10 cellular contexts compared by ENCODE assay signal in the genomic region with DNA sequence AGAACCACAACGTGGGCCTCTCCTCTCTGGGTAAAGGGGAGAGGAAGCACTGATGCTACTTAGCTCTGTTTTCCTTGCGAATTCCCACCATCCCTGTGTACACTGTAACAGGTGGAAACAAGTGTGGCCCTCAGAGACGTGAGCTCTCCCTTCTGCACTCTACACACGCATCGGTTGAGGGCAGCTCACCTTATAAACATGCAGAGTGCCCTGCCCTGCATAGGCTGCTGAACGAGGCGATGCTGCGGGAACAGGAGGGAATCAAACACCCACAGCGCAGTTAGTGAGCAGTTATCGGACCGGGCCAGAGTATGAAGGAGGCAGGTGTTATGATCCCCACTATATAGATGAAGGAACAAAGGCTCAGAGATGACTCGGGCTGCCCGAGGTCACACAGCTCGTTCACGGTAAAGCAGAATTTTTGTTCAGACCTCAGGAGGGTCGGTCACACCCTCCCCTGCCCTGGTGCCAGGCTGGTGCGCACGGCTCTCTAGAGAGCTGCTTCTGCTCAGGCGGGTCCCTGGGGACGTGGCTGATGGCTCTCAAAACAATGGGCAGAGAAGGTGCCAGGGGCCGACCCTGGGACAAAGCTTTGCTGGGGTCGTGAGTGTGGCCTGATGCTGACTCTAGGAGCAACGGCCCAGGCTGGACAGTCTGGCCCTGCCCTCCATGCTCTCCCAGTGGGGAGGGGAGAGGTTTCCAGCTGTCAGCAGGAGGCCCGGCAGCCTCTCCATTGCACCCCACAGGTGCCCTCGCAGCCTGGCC.
"Had no signal": no experiment of that assay in that cellular context is flagged by ENCODE, and none has a peak within 500 bp of the region (broad histone marks: within the 10 kb centered on the region; RNA-seq: fewer than 3 reads in every experiment).

No MANE protein-coding gene starts in this region.

- H3K27me3 ChIP-seq: dorsolateral prefrontal cortex had no signal

- H3K27ac ChIP-seq: esophagus muscularis mucosa had no signal

- H3K4me3 Mint-ChIP-seq: activated naive CD8-positive, alpha-beta T cell had no signal

- ATAC-seq: activated CD4-positive, CD25-positive, alpha-beta regulatory T cell treated with anti-CD3 and anti-CD28 coated beads, Interleukin-2, amount 50 U/mL, for 24 hours; SK-N-SH treated with all-trans-retinoic acid at 6 μM for 48 hours; stimulated activated naive CD8-positive, alpha-beta T cell treated with anti-CD3 and anti-CD28 coated beads, Interleukin-15, Interleukin-2, amounts not matched to agents 100 U/mL and 50 U/mL, for 24 hours had no signal

- FAIRE-seq: endometrium, islet of Langerhans, TTC549 had no signal

- DNase-seq: stimulated activated CD4-positive, alpha-beta T cell treated with anti-CD3 and anti-CD28 coated beads, Interleukin-2, amount 100 ng/mL, for 48 hours; stimulated activated naive CD8-positive, alpha-beta T cell treated with anti-CD3 and anti-CD28 coated beads, Interleukin-15, Interleukin-2, amounts not matched to agents 100 U/mL and 50 U/mL, for 24 hours had no signal

- H3K4me3 ChIP-seq: dorsolateral prefrontal cortex, esophagus muscularis mucosa had no signal

- H3K4me1 ChIP-seq: esophagus muscularis mucosa had no signal

- H3K27ac Mint-ChIP-seq: activated naive CD8-positive, alpha-beta T cell had no signal

- H3K27me3 Mint-ChIP-seq: activated naive CD8-positive, alpha-beta T cell had no signal
